ENCODE assay signal across 13 cellular contexts in genomic region chr5:17267099-17267498, GRCh38. TPM values are rescaled to one million over a fixed set of nuclear protein-coding genes. Genes with fewer than 3 reads are reported as not detected.
DNase-seq lines count a peak whose midpoint lies in the region; ATAC-seq, FAIRE-seq and TF ChIP-seq lines count a peak whose summit lies in the region.
"Had no signal": no experiment of that assay in that cellular context is flagged by ENCODE, and none has a peak within 500 bp of the region (broad histone marks: within the 10 kb centered on the region; RNA-seq: fewer than 3 reads in every experiment).

No MANE protein-coding gene starts in this region.

- DNase-seq in GM13976 (ENCODE audit: low spot score), result peak; percentile 55
- no peak for DNase-seq in astrocyte (ENCODE audit: low read depth)
- no peak for DNase-seq in NCI-H1092 (lab: John Stamatoyannopoulos, UW)
- no peak for DNase-seq in OCI-M1 (lab: John Stamatoyannopoulos, UW)
- DNase-seq in foreskin melanocyte, result no peak
- DNase-seq: activated CD4-positive, alpha-beta T cell treated with anti-CD3 and anti-CD28 coated beads for 4 hours; NCI-H510A treated with DMSO at 0.1 percent for 48 hours; spleen had no signal

- peaks cover 21% of the 10 kb centered on the region for H3K4me1 Mint-ChIP-seq in astrocyte (ENCODE audit: low read depth, unreplicated experiment)

- no peaks in the 10 kb centered on the region for H3K9me3 ChIP-seq in astrocyte (ENCODE audit: insufficient read depth, low read depth, low read length)
- H3K9me3 ChIP-seq: HAP-1, SJSA1, spleen had no signal

- H2AFZ ChIP-seq in astrocyte (ENCODE audit: low read depth, low read length), result no peak overlapping the region

- no peak overlapping the region for H3K4me3 ChIP-seq in astrocyte (ENCODE audit: insufficient read depth, low read depth, low read length)
- H3K4me3 ChIP-seq: HAP-1, SJSA1, spleen had no signal

- H3K9me3 Mint-ChIP-seq in astrocyte (ENCODE audit: unreplicated experiment), result no peaks in the 10 kb centered on the region

- peaks cover 88% of the 10 kb centered on the region for H4K20me1 ChIP-seq in astrocyte (ENCODE audit: insufficient read depth, low read length)

- peaks cover 99% of the 10 kb centered on the region for H3K79me2 ChIP-seq in astrocyte (ENCODE audit: insufficient read depth, low read length)

- H3K4me1 ChIP-seq in astrocyte (ENCODE audit: insufficient read depth, low read length), result no peaks in the 10 kb centered on the region
- H3K4me1 ChIP-seq: HAP-1 had no signal

- ATAC-seq in GM21528 (IDR thresholded peaks at IDR 0.05; ENCODE audit: low FRiP score, unreplicated experiment) (peak; percentile 47), HG03108 (IDR thresholded peaks at IDR 0.05; ENCODE audit: unreplicated experiment) (peak; percentile 40), GM19324 (IDR thresholded peaks at IDR 0.05; ENCODE audit: low FRiP score, unreplicated experiment) (no peak)

- peaks cover 19% of the 10 kb centered on the region for H3K36me3 Mint-ChIP-seq in astrocyte (ENCODE audit: low read depth, unreplicated experiment)

- H3K27me3 Mint-ChIP-seq in astrocyte (ENCODE audit: low read depth, unreplicated experiment), result no peaks in the 10 kb centered on the region

- no peak overlapping the region for H3K4me2 ChIP-seq in astrocyte (ENCODE audit: low read length)

- H3K27ac ChIP-seq in astrocyte (ENCODE audit: low read depth, low read length), result no peak overlapping the region
- H3K27ac ChIP-seq: SJSA1 had no signal

- peaks cover 17% of the 10 kb centered on the region for H3K36me3 ChIP-seq in astrocyte (ENCODE audit: insufficient read depth, low read length)
- H3K36me3 ChIP-seq: spleen had no signal

- H3K27ac Mint-ChIP-seq in astrocyte (ENCODE audit: unreplicated experiment), result peak overlapping the region; percentile 2

- in situ Hi-C loops in GM13976 (cut with MboI; ENCODE audit: low sequenced_read_pairs, unreplicated experiment), result loop anchor here (25.0 kb wide), 1 partner anchor 1470 kb away; no protein-coding TSS in a partner anchor

- no peak overlapping the region for H3K9ac ChIP-seq in astrocyte (ENCODE audit: low read length)

- no peak overlapping the region for H3K4me3 Mint-ChIP-seq in astrocyte (ENCODE audit: unreplicated experiment)

- H3K27me3 ChIP-seq in astrocyte (ENCODE audit: insufficient read depth, low read length), result no peaks in the 10 kb centered on the region
- H3K27me3 ChIP-seq: SJSA1, spleen had no signal

- TF ChIP-seq CTCF in GM13976 (IDR thresholded peaks at IDR 0.05; ENCODE audit: borderline replicate concordance, control extremely low read depth, extremely low read depth, insufficient read depth, missing control alignments) (no peak), astrocyte (IDR thresholded peaks at IDR 0.05; ENCODE audit: insufficient read depth, low read depth, low read length) (no peak)

- FAIRE-seq in astrocyte (lab: Jason Lieb, UNC), result no peak

RNA-seq across cellular contexts. Expression of gene BASP1, which starts 49.7 kb away (rescaled TPM):
- 260 and 273 TPM in 2 replicates for total RNA-seq in astrocyte
